ENCODE assay signal across 1 cellular context in the genomic region with DNA sequence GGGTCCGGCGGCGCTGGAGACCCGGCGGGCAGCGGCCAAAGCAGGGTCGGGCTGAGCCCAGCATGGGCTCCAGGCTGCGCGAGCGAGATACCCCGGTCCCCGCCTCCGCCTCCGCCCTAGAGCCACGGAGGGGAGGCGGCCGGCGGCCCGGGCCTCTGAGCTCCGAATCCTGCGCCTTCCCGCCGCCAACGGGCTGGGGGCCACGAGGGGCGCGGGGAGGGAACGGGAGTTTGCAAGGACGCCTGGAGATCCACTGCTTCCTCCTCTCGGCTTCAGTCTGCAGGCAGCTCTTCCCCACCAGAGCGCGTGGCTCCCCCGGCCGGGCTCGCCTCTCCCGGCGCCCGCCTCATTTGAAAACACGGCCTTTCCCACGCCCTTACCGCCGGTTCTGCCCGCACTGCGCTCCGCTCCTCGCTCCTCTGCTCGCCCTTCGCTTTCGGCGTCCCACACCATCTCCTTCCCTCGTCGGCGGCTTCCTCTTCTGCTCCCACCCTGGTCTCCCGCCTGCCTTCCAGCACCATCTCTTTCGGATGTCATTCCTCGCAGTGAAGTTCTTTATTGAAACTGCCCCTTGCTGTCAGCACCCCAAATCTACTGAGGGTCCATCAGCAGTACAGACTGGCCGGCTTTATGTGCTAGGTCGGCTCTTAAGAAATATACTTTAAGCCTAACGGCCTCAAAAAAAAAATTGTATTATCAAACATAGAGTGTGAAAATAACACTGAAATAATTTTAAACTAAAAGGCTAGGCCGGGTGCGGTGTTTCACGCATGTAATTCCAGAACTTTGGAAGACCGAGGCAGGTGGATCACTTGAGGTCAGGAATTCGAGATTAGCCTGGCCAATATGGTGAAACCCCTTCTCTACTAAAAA.
TF ChIP-seq lines count a peak whose summit lies in the region.

No MANE protein-coding gene starts in this region.

TF ChIP-seq in SK-N-SH, 30 proteins besides CTCF, POLR2A, EP300 and RAD21 (continued from another document):
- TF ChIP-seq MAX (IDR thresholded peaks at IDR 0.05; ENCODE audit: low read depth), result no peak
- TF ChIP-seq GABPA (IDR thresholded peaks at IDR 0.05; ENCODE audit: low read depth), result no peak
- no peak for TF ChIP-seq SIN3A (IDR thresholded peaks at IDR 0.05; ENCODE audit: borderline replicate concordance, low read depth, low read length)
- TF ChIP-seq USF2 (IDR thresholded peaks at IDR 0.05; ENCODE audit: borderline replicate concordance, low read depth, low read length), result no peak
- TF ChIP-seq TAF1 (IDR thresholded peaks at IDR 0.05; ENCODE audit: borderline replicate concordance, low read depth, low read length), result no peak
- no peak for TF ChIP-seq RCOR1 (IDR thresholded peaks at IDR 0.05; ENCODE audit: low read length)
